11 cellular contexts compared by ENCODE assay signal in genomic region chr4:158805628-158806471, GRCh38. TPM values are rescaled to one million over a fixed set of nuclear protein-coding genes. Genes with fewer than 3 reads are reported as not detected.
DNase-seq lines count a peak whose midpoint lies in the region; ATAC-seq and TF ChIP-seq lines count a peak whose summit lies in the region.
"Had no signal": no experiment of that assay in that cellular context is flagged by ENCODE, and none has a peak within 500 bp of the region (broad histone marks: within the 10 kb centered on the region; RNA-seq: fewer than 3 reads in every experiment).

No MANE protein-coding gene starts in this region.

- H3K4me3 ChIP-seq in epithelial cell of esophagus (ENCODE audit: low read length), result no peak overlapping the region
- no peak overlapping the region for H3K4me3 ChIP-seq in naive thymus-derived CD4-positive, alpha-beta T cell (ENCODE audit: low read length)

- DNase-seq in DMS 273 treated with DMSO at 0.1 percent for 48 hours (lab: John Stamatoyannopoulos, UW) (peak; percentile 95), NCI-H446 treated with DMSO at 0.1 percent for 48 hours (lab: John Stamatoyannopoulos, UW) (peak; percentile 88), epithelial cell of esophagus (ENCODE audit: low read depth) (peak; percentile 97), GM10266 (ENCODE audit: extremely low spot score) (no peak)
- no peak for DNase-seq in naive thymus-derived CD4-positive, alpha-beta T cell
- DNase-seq in stimulated activated naive CD4-positive, alpha-beta T cell (lab: John Stamatoyannopoulos, UW), result no peak
- DNase-seq in activated effector memory CD4-positive, alpha-beta T cell treated with anti-CD3 and anti-CD28 coated beads, Interleukin-2, amount 50 U/mL, for 16 hours, result no peak
- no peak for DNase-seq in effector CD4-positive, alpha-beta T cell
- DNase-seq: activated B cell treated with CpG ODN at 0.5 μM for 24 hours, DND-41 had no signal

- H3K4me1 Mint-ChIP-seq in naive thymus-derived CD4-positive, alpha-beta T cell, result peaks cover 21 to 48% (median 31%) of the 10 kb centered on the region in 7 donors

- CTCF ChIA-PET in naive thymus-derived CD4-positive, alpha-beta T cell (lab: Charles Lee), result no interaction called here

- no peak overlapping the region for H3K4me3 Mint-ChIP-seq in naive thymus-derived CD4-positive, alpha-beta T cell
- H3K4me3 Mint-ChIP-seq: activated B cell treated with CpG ODN at 0.5 μM for 24 hours; central memory CD8-positive, alpha-beta T cell had no signal

- POLR2A ChIA-PET in naive thymus-derived CD4-positive, alpha-beta T cell (lab: Charles Lee), result no interaction called here

- no peaks in the 10 kb centered on the region for H3K9me3 ChIP-seq in naive thymus-derived CD4-positive, alpha-beta T cell (ENCODE audit: control insufficient read depth in 2 of 3, low read length in 3 of 3)

- no peak overlapping the region for H3K27ac ChIP-seq in naive thymus-derived CD4-positive, alpha-beta T cell (ENCODE audit: low read depth, low read length)

- ATAC-seq in naive thymus-derived CD4-positive, alpha-beta T cell, result peak; percentile 60

- no peaks in the 10 kb centered on the region for H3K9me3 Mint-ChIP-seq in naive thymus-derived CD4-positive, alpha-beta T cell
- H3K9me3 Mint-ChIP-seq: central memory CD8-positive, alpha-beta T cell had no signal

- no peaks in the 10 kb centered on the region for H3K27me3 ChIP-seq in naive thymus-derived CD4-positive, alpha-beta T cell (ENCODE audit: control insufficient read depth in 2 of 2, insufficient read depth in 2 of 2, low read length in 2 of 2)

- TF ChIP-seq CTCF in epithelial cell of esophagus (IDR thresholded peaks at IDR 0.05; ENCODE audit: insufficient read depth, low read depth, low read length, missing control alignments) (no peak), GM10266 (IDR thresholded peaks at IDR 0.05; ENCODE audit: control insufficient read depth, insufficient read depth, low read depth, missing control alignments) (no peak)

- H3K4me1 ChIP-seq in naive thymus-derived CD4-positive, alpha-beta T cell (ENCODE audit: control insufficient read depth in 2 of 2, insufficient read depth in 2 of 2, low read length in 2 of 2), result peaks cover 4 to 18% of the 10 kb centered on the region in 2 donors

- H3K27ac Mint-ChIP-seq in naive thymus-derived CD4-positive, alpha-beta T cell, result no peak overlapping the region
- H3K27ac Mint-ChIP-seq: activated B cell treated with CpG ODN at 0.5 μM for 24 hours had no signal

- H3K36me3 ChIP-seq in naive thymus-derived CD4-positive, alpha-beta T cell (ENCODE audit: control insufficient read depth in 2 of 3, insufficient read depth in 3 of 3, low read length in 3 of 3), result no peaks in the 10 kb centered on the region

- no peaks in the 10 kb centered on the region for H3K27me3 Mint-ChIP-seq in naive thymus-derived CD4-positive, alpha-beta T cell
- H3K27me3 Mint-ChIP-seq: central memory CD8-positive, alpha-beta T cell had no signal

- intact Hi-C loops in naive thymus-derived CD4-positive, alpha-beta T cell (cut with micrococcal nuclease), result no loop called here

- H3K36me3 Mint-ChIP-seq in naive thymus-derived CD4-positive, alpha-beta T cell, result peaks cover 0 to 3% (median 0%) of the 10 kb centered on the region in 5 donors

RNA-seq across cellular contexts. Expression of gene FNIP2, which starts 37.0 kb away (rescaled TPM):
- total RNA-seq in naive thymus-derived CD4-positive, alpha-beta T cell, result 10 to 100 TPM in 4 of 5 experiments, 1 to 10 TPM in 1; 9.8 to 19.5 (median 11.5) TPM
- 1 to 10 TPM; 2.3 to 3.9 TPM for polyA plus RNA-seq in naive thymus-derived CD4-positive, alpha-beta T cell
- total RNA-seq: activated B cell treated with CpG ODN at 0.5 μM for 24 hours had no signal

Comparison
In these comparisons a context has a peak if more than half of its experiments do, and no peak if none do; other contexts are left out.
1. DNase-seq: peak in DMS 273 treated with DMSO at 0.1 percent for 48 hours (single experiment), NCI-H446 treated with DMSO at 0.1 percent for 48 hours (single experiment) and epithelial cell of esophagus (single experiment); none in naive thymus-derived CD4-positive, alpha-beta T cell (0 of 9), stimulated activated naive CD4-positive, alpha-beta T cell (0 of 6), activated effector memory CD4-positive, alpha-beta T cell treated with anti-CD3 and anti-CD28 coated beads, Interleukin-2, amount 50 U/mL, for 16 hours (single experiment), GM10266 (single experiment) and effector CD4-positive, alpha-beta T cell (single experiment).